Comparison of ENCODE assay signal across 2 cellular contexts in the genomic region with DNA sequence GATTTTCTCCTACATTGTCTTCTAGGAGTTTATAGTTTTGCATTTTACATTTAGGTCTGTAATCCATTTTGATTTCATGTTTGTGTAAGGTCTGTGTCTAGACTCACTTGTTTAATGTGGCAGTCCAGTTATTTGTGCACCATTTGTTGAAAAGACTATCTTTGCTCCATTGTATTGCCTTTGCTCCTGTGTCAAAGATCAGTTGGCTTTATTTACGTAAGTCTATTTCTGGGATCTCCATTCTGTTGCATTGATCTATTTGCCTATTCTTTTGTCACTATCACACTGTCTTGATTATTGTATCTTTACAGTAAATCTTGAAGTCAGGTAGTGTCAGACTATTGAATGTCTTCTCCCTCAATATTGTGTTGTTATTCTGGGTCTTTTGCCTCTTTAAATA.
TF ChIP-seq lines count a peak whose summit lies in the region.

No MANE protein-coding gene starts in this region.

TF ChIP-seq in HepG2, 621 proteins besides CTCF, POLR2A, EP300 and RAD21 (continues in another document):
- TF ChIP-seq, protein P1, sequence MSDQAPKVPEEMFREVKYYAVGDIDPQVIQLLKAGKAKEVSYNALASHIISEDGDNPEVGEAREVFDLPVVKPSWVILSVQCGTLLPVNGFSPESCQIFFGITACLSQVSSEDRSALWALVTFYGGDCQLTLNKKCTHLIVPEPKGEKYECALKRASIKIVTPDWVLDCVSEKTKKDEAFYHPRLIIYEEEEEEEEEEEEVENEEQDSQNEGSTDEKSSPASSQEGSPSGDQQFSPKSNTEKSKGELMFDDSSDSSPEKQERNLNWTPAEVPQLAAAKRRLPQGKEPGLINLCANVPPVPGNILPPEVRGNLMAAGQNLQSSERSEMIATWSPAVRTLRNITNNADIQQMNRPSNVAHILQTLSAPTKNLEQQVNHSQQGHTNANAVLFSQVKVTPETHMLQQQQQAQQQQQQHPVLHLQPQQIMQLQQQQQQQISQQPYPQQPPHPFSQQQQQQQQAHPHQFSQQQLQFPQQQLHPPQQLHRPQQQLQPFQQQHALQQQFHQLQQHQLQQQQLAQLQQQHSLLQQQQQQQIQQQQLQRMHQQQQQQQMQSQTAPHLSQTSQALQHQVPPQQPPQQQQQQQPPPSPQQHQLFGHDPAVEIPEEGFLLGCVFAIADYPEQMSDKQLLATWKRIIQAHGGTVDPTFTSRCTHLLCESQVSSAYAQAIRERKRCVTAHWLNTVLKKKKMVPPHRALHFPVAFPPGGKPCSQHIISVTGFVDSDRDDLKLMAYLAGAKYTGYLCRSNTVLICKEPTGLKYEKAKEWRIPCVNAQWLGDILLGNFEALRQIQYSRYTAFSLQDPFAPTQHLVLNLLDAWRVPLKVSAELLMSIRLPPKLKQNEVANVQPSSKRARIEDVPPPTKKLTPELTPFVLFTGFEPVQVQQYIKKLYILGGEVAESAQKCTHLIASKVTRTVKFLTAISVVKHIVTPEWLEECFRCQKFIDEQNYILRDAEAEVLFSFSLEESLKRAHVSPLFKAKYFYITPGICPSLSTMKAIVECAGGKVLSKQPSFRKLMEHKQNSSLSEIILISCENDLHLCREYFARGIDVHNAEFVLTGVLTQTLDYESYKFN (CRISPR knock-in tag; conservative IDR thresholded peaks at IDR 0.05) = peak; percentile 71
- TF ChIP-seq ZSCAN21 (CRISPR knock-in tag; IDR thresholded peaks at IDR 0.05; ENCODE audit: borderline replicate concordance) = no peak
- no peak for TF ChIP-seq SALL1 (CRISPR knock-in tag; IDR thresholded peaks at IDR 0.05)
- TF ChIP-seq, protein P2, sequence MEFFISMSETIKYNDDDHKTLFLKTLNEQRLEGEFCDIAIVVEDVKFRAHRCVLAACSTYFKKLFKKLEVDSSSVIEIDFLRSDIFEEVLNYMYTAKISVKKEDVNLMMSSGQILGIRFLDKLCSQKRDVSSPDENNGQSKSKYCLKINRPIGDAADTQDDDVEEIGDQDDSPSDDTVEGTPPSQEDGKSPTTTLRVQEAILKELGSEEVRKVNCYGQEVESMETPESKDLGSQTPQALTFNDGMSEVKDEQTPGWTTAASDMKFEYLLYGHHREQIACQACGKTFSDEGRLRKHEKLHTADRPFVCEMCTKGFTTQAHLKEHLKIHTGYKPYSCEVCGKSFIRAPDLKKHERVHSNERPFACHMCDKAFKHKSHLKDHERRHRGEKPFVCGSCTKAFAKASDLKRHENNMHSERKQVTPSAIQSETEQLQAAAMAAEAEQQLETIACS (CRISPR knock-in tag; IDR thresholded peaks at IDR 0.05) = no peak
- no peak for TF ChIP-seq ETV5 (CRISPR knock-in tag; IDR thresholded peaks at IDR 0.05; ENCODE audit: borderline replicate concordance)
- TF ChIP-seq FOXO1 (CRISPR knock-in tag; IDR thresholded peaks at IDR 0.05) = peak; percentile 43; the same call in 1 of the 2 replicates
- peak; percentile 32; the same call in 1 of the 2 replicates for TF ChIP-seq ISL2 (CRISPR knock-in tag; IDR thresholded peaks at IDR 0.05)
- TF ChIP-seq, protein P3, sequence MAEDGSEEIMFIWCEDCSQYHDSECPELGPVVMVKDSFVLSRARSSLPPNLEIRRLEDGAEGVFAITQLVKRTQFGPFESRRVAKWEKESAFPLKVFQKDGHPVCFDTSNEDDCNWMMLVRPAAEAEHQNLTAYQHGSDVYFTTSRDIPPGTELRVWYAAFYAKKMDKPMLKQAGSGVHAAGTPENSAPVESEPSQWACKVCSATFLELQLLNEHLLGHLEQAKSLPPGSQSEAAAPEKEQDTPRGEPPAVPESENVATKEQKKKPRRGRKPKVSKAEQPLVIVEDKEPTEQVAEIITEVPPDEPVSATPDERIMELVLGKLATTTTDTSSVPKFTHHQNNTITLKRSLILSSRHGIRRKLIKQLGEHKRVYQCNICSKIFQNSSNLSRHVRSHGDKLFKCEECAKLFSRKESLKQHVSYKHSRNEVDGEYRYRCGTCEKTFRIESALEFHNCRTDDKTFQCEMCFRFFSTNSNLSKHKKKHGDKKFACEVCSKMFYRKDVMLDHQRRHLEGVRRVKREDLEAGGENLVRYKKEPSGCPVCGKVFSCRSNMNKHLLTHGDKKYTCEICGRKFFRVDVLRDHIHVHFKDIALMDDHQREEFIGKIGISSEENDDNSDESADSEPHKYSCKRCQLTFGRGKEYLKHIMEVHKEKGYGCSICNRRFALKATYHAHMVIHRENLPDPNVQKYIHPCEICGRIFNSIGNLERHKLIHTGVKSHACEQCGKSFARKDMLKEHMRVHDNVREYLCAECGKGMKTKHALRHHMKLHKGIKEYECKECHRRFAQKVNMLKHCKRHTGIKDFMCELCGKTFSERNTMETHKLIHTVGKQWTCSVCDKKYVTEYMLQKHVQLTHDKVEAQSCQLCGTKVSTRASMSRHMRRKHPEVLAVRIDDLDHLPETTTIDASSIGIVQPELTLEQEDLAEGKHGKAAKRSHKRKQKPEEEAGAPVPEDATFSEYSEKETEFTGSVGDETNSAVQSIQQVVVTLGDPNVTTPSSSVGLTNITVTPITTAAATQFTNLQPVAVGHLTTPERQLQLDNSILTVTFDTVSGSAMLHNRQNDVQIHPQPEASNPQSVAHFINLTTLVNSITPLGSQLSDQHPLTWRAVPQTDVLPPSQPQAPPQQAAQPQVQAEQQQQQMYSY (CRISPR knock-in tag; IDR thresholded peaks at IDR 0.05) = no peak
- TF ChIP-seq RARG (CRISPR knock-in tag; IDR thresholded peaks at IDR 0.05; ENCODE audit: low read depth) = no peak
- no peak for TF ChIP-seq FOXJ3 (CRISPR knock-in tag; IDR thresholded peaks at IDR 0.05; ENCODE audit: borderline replicate concordance)
- TF ChIP-seq GATAD2A (CRISPR knock-in tag; IDR thresholded peaks at IDR 0.05) = peak; percentile 80
- peak; percentile 59 for TF ChIP-seq BCL6 (CRISPR knock-in tag; IDR thresholded peaks at IDR 0.05)
- TF ChIP-seq RARA (CRISPR knock-in tag; IDR thresholded peaks at IDR 0.05) = 0 out of 2 replicates have a peak, but pooled peaks have one; percentile 29
- peak; percentile 70; the same call in 1 of the 2 replicates for TF ChIP-seq HMG20A (CRISPR knock-in tag; IDR thresholded peaks at IDR 0.05; ENCODE audit: borderline replicate concordance)
- TF ChIP-seq, protein P4, sequence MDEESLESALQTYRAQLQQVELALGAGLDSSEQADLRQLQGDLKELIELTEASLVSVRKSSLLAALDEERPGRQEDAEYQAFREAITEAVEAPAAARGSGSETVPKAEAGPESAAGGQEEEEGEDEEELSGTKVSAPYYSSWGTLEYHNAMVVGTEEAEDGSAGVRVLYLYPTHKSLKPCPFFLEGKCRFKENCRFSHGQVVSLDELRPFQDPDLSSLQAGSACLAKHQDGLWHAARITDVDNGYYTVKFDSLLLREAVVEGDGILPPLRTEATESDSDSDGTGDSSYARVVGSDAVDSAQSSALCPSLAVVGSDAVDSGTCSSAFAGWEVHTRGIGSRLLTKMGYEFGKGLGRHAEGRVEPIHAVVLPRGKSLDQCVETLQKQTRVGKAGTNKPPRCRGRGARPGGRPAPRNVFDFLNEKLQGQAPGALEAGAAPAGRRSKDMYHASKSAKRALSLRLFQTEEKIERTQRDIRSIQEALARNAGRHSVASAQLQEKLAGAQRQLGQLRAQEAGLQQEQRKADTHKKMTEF (CRISPR knock-in tag; IDR thresholded peaks at IDR 0.05) = 0 out of 2 replicates have a peak, but pooled peaks have one; percentile 24
- 0 out of 2 replicates have a peak, but pooled peaks have one; percentile 40 for TF ChIP-seq CREM (IDR thresholded peaks at IDR 0.05)
- TF ChIP-seq CREM (CRISPR knock-in tag; IDR thresholded peaks at IDR 0.05) = no peak
- TF ChIP-seq KLF6 (CRISPR knock-in tag; IDR thresholded peaks at IDR 0.05) = no peak
- peak; percentile 70 for TF ChIP-seq HNF4A (CRISPR knock-in tag; IDR thresholded peaks at IDR 0.05)
- peak; percentile 48 for TF ChIP-seq POGZ (CRISPR knock-in tag; IDR thresholded peaks at IDR 0.05)

TF ChIP-seq in liver, 16 proteins besides CTCF, POLR2A, EP300 and RAD21:
- TF ChIP-seq HNF4A (conservative IDR thresholded peaks at IDR 0.05) (peak; percentile 24 to 41), HNF4G (IDR thresholded peaks at IDR 0.05) (no peak)
